1 cellular context compared by ENCODE assay signal in the genomic region with DNA sequence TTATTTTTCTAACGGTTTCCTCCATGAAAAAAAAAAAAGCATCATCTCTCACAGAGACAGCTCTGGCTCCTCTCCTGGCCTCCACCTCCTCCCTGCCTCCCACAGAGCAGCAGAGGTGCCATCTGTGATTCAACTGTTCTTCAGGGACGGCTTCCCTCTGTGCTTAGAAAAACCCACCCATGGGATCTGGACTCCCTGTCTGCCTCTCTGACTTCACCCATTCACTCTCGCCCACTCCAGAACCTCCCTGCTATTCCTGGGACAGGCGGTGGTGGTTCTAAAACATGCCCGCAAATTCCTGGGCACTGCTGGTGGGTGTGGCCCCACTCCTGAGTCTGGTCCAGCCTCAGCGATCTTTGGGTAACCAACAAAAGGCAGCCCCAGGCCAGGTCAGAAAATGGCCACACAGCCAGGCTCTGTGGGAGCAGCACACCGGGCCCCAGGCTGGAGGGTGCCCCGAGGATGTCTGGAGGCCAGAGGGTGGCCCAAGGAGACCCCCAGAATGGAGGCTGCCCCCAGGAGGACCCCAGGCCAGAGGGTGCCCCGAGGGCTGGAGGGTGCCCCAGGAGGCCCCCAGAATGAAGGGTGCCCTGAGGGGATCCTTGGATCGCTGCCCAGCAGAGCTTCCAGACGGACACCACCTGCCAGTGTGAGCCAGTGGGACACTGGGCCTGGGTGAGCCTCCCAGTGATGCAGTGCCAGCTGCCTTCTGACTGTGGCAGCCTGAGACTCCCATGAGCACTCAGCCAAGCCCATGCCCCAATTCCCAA.
TF ChIP-seq lines count a peak whose summit lies in the region.

No MANE protein-coding gene starts in this region.

TF ChIP-seq in IMR-90, 13 proteins besides CTCF, POLR2A, EP300 and RAD21 (continued from another document):
- TF ChIP-seq BHLHE40 (IDR thresholded peaks at IDR 0.05; ENCODE audit: low read depth, low read length) (no peak), CEBPB (IDR thresholded peaks at IDR 0.05; ENCODE audit: low read depth, low read length) (no peak), NFE2L2 (IDR thresholded peaks at IDR 0.05; ENCODE audit: low read depth, low read length) (no peak), MXI1 (IDR thresholded peaks at IDR 0.05; ENCODE audit: borderline replicate concordance, low read depth, low read length) (no peak), CHD1 (IDR thresholded peaks at IDR 0.05; ENCODE audit: low read depth, low read length) (no peak), MAFK (IDR thresholded peaks at IDR 0.05; ENCODE audit: low read depth, low read length) (no peak), MAZ (IDR thresholded peaks at IDR 0.05; ENCODE audit: borderline replicate concordance, low read depth, low read length) (no peak), RFX5 (IDR thresholded peaks at IDR 0.05; ENCODE audit: low read depth, low read length) (no peak), SMC3 (IDR thresholded peaks at IDR 0.05; ENCODE audit: low read depth, low read length) (no peak)
- TF ChIP-seq, protein P1, sequence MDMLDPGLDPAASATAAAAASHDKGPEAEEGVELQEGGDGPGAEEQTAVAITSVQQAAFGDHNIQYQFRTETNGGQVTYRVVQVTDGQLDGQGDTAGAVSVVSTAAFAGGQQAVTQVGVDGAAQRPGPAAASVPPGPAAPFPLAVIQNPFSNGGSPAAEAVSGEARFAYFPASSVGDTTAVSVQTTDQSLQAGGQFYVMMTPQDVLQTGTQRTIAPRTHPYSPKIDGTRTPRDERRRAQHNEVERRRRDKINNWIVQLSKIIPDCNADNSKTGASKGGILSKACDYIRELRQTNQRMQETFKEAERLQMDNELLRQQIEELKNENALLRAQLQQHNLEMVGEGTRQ (IDR thresholded peaks at IDR 0.05; ENCODE audit: low read depth, low read length), result no peak
